Comparison of ENCODE assay signal across 1 cellular context in the genomic region with DNA sequence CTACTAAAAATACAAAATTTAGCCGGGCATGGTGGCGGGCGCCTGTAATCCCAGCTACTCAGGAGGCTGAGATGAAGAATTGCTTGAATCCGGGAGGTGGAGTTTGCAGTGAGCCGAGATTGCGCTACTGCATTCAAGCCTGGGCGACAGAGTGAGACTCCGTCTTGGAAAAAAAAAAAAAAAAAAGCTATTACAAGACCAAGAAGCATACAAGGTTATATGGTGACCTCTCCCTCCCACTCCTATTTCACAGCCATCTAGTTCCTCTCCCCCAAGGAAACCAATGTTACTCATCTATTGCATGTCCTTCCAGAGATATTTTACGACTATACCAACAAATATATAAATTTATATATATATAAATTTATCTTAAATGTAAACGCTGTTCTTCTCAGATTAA.
TF ChIP-seq lines count a peak whose summit lies in the region.

No MANE protein-coding gene starts in this region.

TF ChIP-seq in endothelial cell of umbilical vein, 7 proteins besides CTCF, POLR2A, EP300 and RAD21:
- TF ChIP-seq EZH2 (IDR thresholded peaks at IDR 0.05; ENCODE audit: borderline replicate concordance, low read depth, low read length, severe bottlenecking) (no peak), POLR2AphosphoS5 (IDR thresholded peaks at IDR 0.05; ENCODE audit: insufficient read depth, low read depth, low read length) (no peak), JUN (IDR thresholded peaks at IDR 0.05; ENCODE audit: borderline replicate concordance, insufficient read depth, insufficient read length, low read depth) (no peak), GATA2 (IDR thresholded peaks at IDR 0.05; ENCODE audit: insufficient read depth, insufficient read length, low read depth, low read length) (no peak), FOS (IDR thresholded peaks at IDR 0.05; ENCODE audit: borderline replicate concordance, insufficient read depth, low read length) (no peak), MYC (IDR thresholded peaks at IDR 0.05; ENCODE audit: low read depth, low read length) (no peak)
- TF ChIP-seq, protein P1, sequence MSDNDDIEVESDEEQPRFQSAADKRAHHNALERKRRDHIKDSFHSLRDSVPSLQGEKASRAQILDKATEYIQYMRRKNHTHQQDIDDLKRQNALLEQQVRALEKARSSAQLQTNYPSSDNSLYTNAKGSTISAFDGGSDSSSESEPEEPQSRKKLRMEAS (IDR thresholded peaks at IDR 0.05; ENCODE audit: insufficient read depth, insufficient read length), result no peak
